Comparison of ENCODE assay signal across 17 cellular contexts in the genomic region with DNA sequence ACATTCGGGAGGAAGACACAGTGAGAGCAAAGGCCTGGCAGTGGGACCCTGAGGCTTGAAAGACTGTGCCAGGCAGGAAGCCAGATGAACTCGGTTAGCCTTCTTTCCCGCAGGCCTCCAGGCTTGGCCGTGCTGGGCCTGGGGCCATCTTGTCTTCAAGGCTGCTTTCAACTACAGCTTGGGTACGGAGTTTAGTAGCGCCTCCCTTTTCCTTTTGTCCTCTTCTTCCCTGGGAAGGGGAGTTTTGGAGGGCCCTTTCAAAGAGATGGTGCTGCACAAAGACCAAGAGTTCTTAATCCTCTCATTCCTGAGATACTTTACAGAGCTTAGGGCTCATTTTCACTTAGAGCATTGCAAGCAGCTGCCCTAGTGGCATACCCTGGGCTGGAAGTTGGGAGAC.
DNase-seq lines count a peak whose midpoint lies in the region; ATAC-seq, FAIRE-seq and TF ChIP-seq lines count a peak whose summit lies in the region.
"Had no signal": no experiment of that assay in that cellular context is flagged by ENCODE, and none has a peak within 500 bp of the region (broad histone marks: within the 10 kb centered on the region; RNA-seq: fewer than 3 reads in every experiment).

No MANE protein-coding gene starts in this region.

- H3K4me3 Mint-ChIP-seq in neural crest cell = no peak overlapping the region
- H3K4me3 Mint-ChIP-seq: activated CD4-positive, alpha-beta T cell treated with anti-CD3 and anti-CD28 coated beads for 36 hours; activated naive CD8-positive, alpha-beta T cell; T-helper 1 cell treated with Interleukin-12 subunit alpha and Interleukin-12 subunit beta and Interleukin-4 antibody, amounts not matched to agents 30 μg/mL and 1 μg/mL, for 36 hours had no signal

- TF ChIP-seq EP300 in A549 (IDR thresholded peaks at IDR 0.05) (no peak), H1 (IDR thresholded peaks at IDR 0.05; ENCODE audit: borderline replicate concordance in 1 of 2, low read depth in 2 of 2, low read length in 2 of 2) (no peak)

- peak overlapping the region; percentile 88 to 99 for H3K27ac ChIP-seq in A549
- peak overlapping the region; percentile 63; the same call in 1 of the 2 replicates for H3K27ac ChIP-seq in H1 (ENCODE audit: low read depth, low read length)

- H3K23ac ChIP-seq in H1 (ENCODE audit: insufficient read length) = no peak overlapping the region

- H3K27me3 ChIP-seq in MG63 (no peaks in the 10 kb centered on the region), H1 (replicated peaks in 1 of 4; ENCODE audit: control insufficient read depth in 3 of 4, extremely low read depth in 1 of 4, insufficient read depth in 3 of 4, low read length in 3 of 4) (no peaks in the 10 kb centered on the region)
- H3K27me3 ChIP-seq: hepatocyte had no signal

- peak overlapping the region; percentile 76; the same call in 1 of the 2 replicates for H2AK5ac ChIP-seq in H1 (ENCODE audit: low read depth, low read length)

- peaks cover 57% of the 10 kb centered on the region for H3K4me1 Mint-ChIP-seq in neural crest cell

- H3K23me2 ChIP-seq in H1 (ENCODE audit: low read depth, low read length) = no peaks in the 10 kb centered on the region

- CTCF ChIA-PET in A549 (lab: Yijun Ruan, JAX) = interaction anchor here (1.0 to 1.7 kb wide), 4 partner anchors 14 to 248 kb away, joined by 3 to 5 read pairs (median 4); no protein-coding TSS in a partner anchor
- CTCF ChIA-PET in H1 (lab: Charles Lee; ENCODE audit: partially characterized antibody) = interaction anchor here (0.6 to 2.9 kb wide), 14 partner anchors 22 to 1055 kb away, joined by 3 to 10 read pairs (median 4); no protein-coding TSS in a partner anchor

- H4K91ac ChIP-seq in H1 (replicated peaks; ENCODE audit: insufficient read length, low read length) = peak overlapping the region; percentile 27

- H3K4me3 ChIP-seq in A549 (no peak overlapping the region), MG63 (no peak overlapping the region), H1 (ENCODE audit: extremely low read depth in 1 of 4, insufficient read depth in 2 of 4, low read depth in 3 of 4, low read length in 4 of 4) (no peak overlapping the region; a peak in 1 of 8 replicates)
- H3K4me3 ChIP-seq: hepatocyte had no signal

- peak overlapping the region; percentile 98 for H2BK20ac ChIP-seq in H1 (ENCODE audit: low read length)

- no peak for TF ChIP-seq CTCF in A549 (IDR thresholded peaks at IDR 0.05)
- TF ChIP-seq CTCF in H1 (IDR thresholded peaks at IDR 0.05; ENCODE audit: control extremely low read depth in 1 of 3, insufficient read depth in 1 of 3, low read depth in 1 of 3, low read length in 3 of 3) = no peak
- no peak for TF ChIP-seq CTCF in neural crest cell (conservative IDR thresholded peaks at IDR 0.05)

- H2BK12ac ChIP-seq in H1 (ENCODE audit: low read depth, low read length) = peak overlapping the region; percentile 72

- TF ChIP-seq RAD21 in A549 (conservative IDR thresholded peaks at IDR 0.05 in 1 of 2, IDR thresholded peaks at IDR 0.05 in 1 of 2) = no peak
- TF ChIP-seq RAD21 in H1 (IDR thresholded peaks at IDR 0.05 in 1 of 2, conservative IDR thresholded peaks at IDR 0.05 in 1 of 2; ENCODE audit: low read depth in 2 of 2, low read length in 2 of 2) = no peak

- POLR2A ChIA-PET in A549 (lab: Yijun Ruan, JAX) = no interaction called here
- POLR2A ChIA-PET in H1 (lab: Charles Lee; ENCODE audit: partially characterized antibody) = interaction anchor here (1.2 to 2.1 kb wide), 3 partner anchors 8 to 16 kb away, joined by 5 to 7 read pairs (median 6); no protein-coding TSS in a partner anchor

- no peaks in the 10 kb centered on the region for H3K9me3 ChIP-seq in A549
- no peaks in the 10 kb centered on the region for H3K9me3 ChIP-seq in MG63
- H3K9me3 ChIP-seq in H1 (ENCODE audit: insufficient read depth in 2 of 2, low read depth in 1 of 2, low read length in 1 of 2) = no peaks in the 10 kb centered on the region

- H3K36me3 ChIP-seq in MG63 = no peaks in the 10 kb centered on the region
- no peaks in the 10 kb centered on the region for H3K36me3 ChIP-seq in H1 (ENCODE audit: control insufficient read depth in 2 of 4, insufficient read depth in 4 of 4, low read length in 3 of 4)

- H3K4me1 ChIP-seq in A549 = peaks cover 43% of the 10 kb centered on the region
- peaks cover 33 to 52% (median 38%) of the 10 kb centered on the region in 4 experiments for H3K4me1 ChIP-seq in H1 (replicated peaks in 1 of 4; ENCODE audit: control insufficient read depth in 3 of 4, insufficient read depth in 4 of 4, low read length in 3 of 4)

- peak overlapping the region; percentile 55; the same call in 1 of the 2 replicates for H3K18ac ChIP-seq in H1 (ENCODE audit: extremely low read depth, low read length)

- 0 out of 7 replicates have a peak overlapping the region, but pooled peaks of 1 of the 4 experiments have one; percentile 9 for H3K9ac ChIP-seq in H1 (replicated peaks in 1 of 4; ENCODE audit: extremely low read depth in 1 of 4, low read depth in 3 of 4, low read length in 3 of 4)

- no peaks in the 10 kb centered on the region for H4K20me1 ChIP-seq in H1 (replicated peaks in 1 of 2; ENCODE audit: control insufficient read depth in 1 of 2, insufficient read depth in 2 of 2, low read length in 2 of 2)

- H3K9me3 Mint-ChIP-seq in neural crest cell = no peaks in the 10 kb centered on the region
- H3K9me3 Mint-ChIP-seq: CD8-positive, alpha-beta memory T cell; T-helper 1 cell treated with Interleukin-12 subunit alpha and Interleukin-12 subunit beta and Interleukin-4 antibody, amounts not matched to agents 30 μg/mL and 1 μg/mL, for 36 hours had no signal

- no peak overlapping the region for H3K56ac ChIP-seq in H1 (replicated peaks; ENCODE audit: insufficient read length, low read depth, low read length)

- no peaks in the 10 kb centered on the region for H3K79me1 ChIP-seq in H1 (ENCODE audit: low read depth, low read length)

- 89% methylated on average over 6 of the region's 6 CpGs for WGBS in A549 (ENCODE audit: missing lambda C conversion rate)
- WGBS in H1 (ENCODE audit: extremely low coverage in 1 of 2, insufficient coverage in 1 of 2, insufficient read length in 1 of 2, insufficient replicate concordance in 2 of 2, low coverage in 1 of 2, low lambda C conversion rate in 2 of 2, missing lambda C conversion rate in 1 of 2), 2 experiments = 71% methylated on average over 6 of the region's 6 CpGs; no CpG with 5 or more reads in 1 of the 2 experiments

- peaks cover 3% of the 10 kb centered on the region for H3K36me3 Mint-ChIP-seq in neural crest cell (ENCODE audit: low read depth)
- H3K36me3 Mint-ChIP-seq: natural killer cell treated with Interleukin-12 subunit alpha and Interleukin-12 subunit beta and Interleukin-15 and Interleukin-18, amount 100 ng/mL, for 72 hours had no signal

- H3K27me3 Mint-ChIP-seq in neural crest cell (ENCODE audit: low read depth) = no peaks in the 10 kb centered on the region

- no peak overlapping the region for H3K4ac ChIP-seq in H1 (replicated peaks; ENCODE audit: insufficient read length, low read depth, low read length)

- H3K27ac Mint-ChIP-seq in neural crest cell (ENCODE audit: unreplicated experiment) = peak overlapping the region; percentile 85
- H3K27ac Mint-ChIP-seq: activated CD4-positive, alpha-beta T cell treated with anti-CD3 and anti-CD28 coated beads for 36 hours; activated naive CD8-positive, alpha-beta T cell; T-helper 1 cell treated with Interleukin-12 subunit alpha and Interleukin-12 subunit beta and Interleukin-4 antibody, amounts not matched to agents 30 μg/mL and 1 μg/mL, for 36 hours had no signal

- peak overlapping the region; percentile 50; the same call in 1 of the 2 replicates for H2BK15ac ChIP-seq in H1 (ENCODE audit: low read length)

- ATAC-seq in A549 = no peak
- no peak for ATAC-seq in GM21528 (IDR thresholded peaks at IDR 0.05; ENCODE audit: low FRiP score, unreplicated experiment)
- no peak for ATAC-seq in HG02973 (IDR thresholded peaks at IDR 0.05; ENCODE audit: unreplicated experiment)
- ATAC-seq: activated CD4-positive, alpha-beta T cell treated with anti-CD3 and anti-CD28 coated beads for 36 hours had no signal

- no peak for TF ChIP-seq POLR2A in A549 (IDR thresholded peaks at IDR 0.05; ENCODE audit: low read length)
- TF ChIP-seq POLR2A in H1 (IDR thresholded peaks at IDR 0.05; ENCODE audit: control extremely low read depth in 1 of 2, low read depth in 2 of 2, low read length in 2 of 2) = no peak

- H3K79me2 ChIP-seq in H1 (ENCODE audit: control insufficient read depth in 1 of 2, insufficient read depth in 2 of 2, low read length in 2 of 2) = no peaks in the 10 kb centered on the region
- H3K79me2 ChIP-seq: hepatocyte had no signal

- no peak overlapping the region for H3K14ac ChIP-seq in H1 (ENCODE audit: insufficient read length)

- no peak overlapping the region for H4K8ac ChIP-seq in H1 (ENCODE audit: extremely low read depth, insufficient read depth, low read length)

- H4K5ac ChIP-seq in H1 (ENCODE audit: insufficient read length, low read depth, low read length) = no peak overlapping the region

- DNase-seq in A549 (ENCODE audit: low read depth in 1 of 2, low spot score in 1 of 2) (no peak), MG63 (peak; percentile 16), H1 (ENCODE audit: low read depth in 1 of 2, low spot score in 2 of 2) (no peak), neural crest cell (ENCODE audit: low read depth, low spot score) (no peak), OCI-M2 (lab: John Stamatoyannopoulos, UW; ENCODE audit: unreplicated experiment) (no peak), NCI-H345 (lab: John Stamatoyannopoulos, UW) (no peak)
- DNase-seq: activated CD4-positive, alpha-beta T cell treated with anti-CD3 and anti-CD28 coated beads for 36 hours; CD8-positive, alpha-beta memory T cell; NCI-H1436 treated with DMSO at 0.1 percent for 48 hours; NCI-H748 treated with DMSO at 0.1 percent for 48 hours; stimulated activated naive CD4-positive, alpha-beta T cell had no signal

- peak overlapping the region; percentile 87; the same call in 1 of the 2 replicates for H2BK5ac ChIP-seq in H1 (ENCODE audit: low read depth, low read length)

- FAIRE-seq in A549 (lab: Jason Lieb, UNC) = no peak
- FAIRE-seq in H1 (lab: Jason Lieb, UNC) = peak; percentile 28

- peak overlapping the region; percentile 10 for H2BK120ac ChIP-seq in H1 (replicated peaks; ENCODE audit: low read depth, low read length)

- peak overlapping the region; percentile 79; the same call in 1 of the 3 replicates for H3K4me2 ChIP-seq in A549
- H3K4me2 ChIP-seq in H1 (ENCODE audit: insufficient read depth in 1 of 2, low read depth in 2 of 2, low read length in 2 of 2) = peak overlapping the region in 1 of 2 experiments; percentile 7; a peak in 1 of 4 replicates
- H3K4me2 ChIP-seq: hepatocyte had no signal

- H2AFZ ChIP-seq in H1 (ENCODE audit: low read length) = no peak overlapping the region
- H2AFZ ChIP-seq: hepatocyte had no signal

TF ChIP-seq in A549, 52 proteins besides CTCF, POLR2A, EP300 and RAD21 (continues in another document):
- no peak for TF ChIP-seq MAFK (IDR thresholded peaks at IDR 0.05; ENCODE audit: partially characterized antibody)
- TF ChIP-seq EHF (CRISPR knock-in tag; IDR thresholded peaks at IDR 0.05) = no peak
- no peak for TF ChIP-seq RNF2 (IDR thresholded peaks at IDR 0.05; ENCODE audit: borderline replicate concordance, low read depth)

TF ChIP-seq in H1, 55 proteins besides CTCF, POLR2A, EP300 and RAD21 (continues in another document):
- TF ChIP-seq FOSL1 (IDR thresholded peaks at IDR 0.05; ENCODE audit: insufficient read depth, low read depth, low read length) (no peak), YY1 (IDR thresholded peaks at IDR 0.05; ENCODE audit: low read depth, low read length) (peak; percentile 77; the same call in 1 of the 2 replicates)
